19 cellular contexts compared by ENCODE assay signal in genomic region chr9:4105183-4105582, GRCh38.
"Had no signal": no experiment of that assay in that cellular context is flagged by ENCODE, and none has a peak within 500 bp of the region (broad histone marks: within the 10 kb centered on the region; RNA-seq: fewer than 3 reads in every experiment).

No MANE protein-coding gene starts in this region.

- FAIRE-seq: small intestine had no signal

- H3K79me2 ChIP-seq: parathyroid adenoma had no signal

- H3K27ac ChIP-seq: adrenal gland, parathyroid adenoma had no signal

- H3K4me1 ChIP-seq: parathyroid adenoma had no signal

- ATAC-seq: activated CD8-positive, alpha-beta T cell treated with anti-CD3 and anti-CD28 coated beads for 36 hours; activated T-cell treated with anti-CD3 and anti-CD28 coated beads, Interleukin-2, amount 50 U/mL, for 4 hours; naive thymus-derived CD4-positive, alpha-beta T cell; SK-N-SH treated with all-trans-retinoic acid at 6 μM for 48 hours; stimulated activated naive CD8-positive, alpha-beta T cell treated with anti-CD3 and anti-CD28 coated beads, Interleukin-15, Interleukin-2, amounts not matched to agents 100 U/mL and 50 U/mL, for 24 hours had no signal

- H3K9me3 Mint-ChIP-seq: activated CD8-positive, alpha-beta T cell treated with anti-CD3 and anti-CD28 coated beads for 36 hours; activated naive CD4-positive, alpha-beta T cell treated with anti-CD3 and anti-CD28 coated beads, Interleukin-2, amount 50 U/mL, for 24 hours; activated T-cell treated with anti-CD3 and anti-CD28 coated beads, Interleukin-2, amount 50 U/mL, for 4 hours; T-helper 1 cell treated with Interleukin-12 subunit alpha and Interleukin-12 subunit beta and Interleukin-4 antibody, amounts not matched to agents 30 μg/mL and 1 μg/mL, for 36 hours had no signal

- H3K4me3 ChIP-seq: adrenal gland, coronary artery, lower lobe of right lung, upper lobe of left lung had no signal

- DNase-seq: activated CD4-positive, alpha-beta T cell treated with anti-CD3 and anti-CD28 coated beads for 48 hours; activated CD8-positive, alpha-beta T cell treated with anti-CD3 and anti-CD28 coated beads for 36 hours; activated effector memory CD4-positive, alpha-beta T cell treated with anti-CD3 and anti-CD28 coated beads, Interleukin-2, amount 50 U/mL, for 16 hours; activated T-cell treated with anti-CD3 and anti-CD28 coated beads, Interleukin-2, amount 50 U/mL, for 4 hours; adrenal gland; central memory CD4-positive, alpha-beta T cell; effector CD4-positive, alpha-beta T cell; lower lobe of right lung; naive thymus-derived CD4-positive, alpha-beta T cell; stimulated activated CD4-positive, alpha-beta T cell treated with anti-CD3 and anti-CD28 coated beads, Interleukin-4, amount 100 ng/mL, for 24 hours; stimulated activated naive CD8-positive, alpha-beta T cell treated with anti-CD3 and anti-CD28 coated beads, Interleukin-15, Interleukin-2, amounts not matched to agents 100 U/mL and 50 U/mL, for 24 hours had no signal

- H3K36me3 Mint-ChIP-seq: activated naive CD4-positive, alpha-beta T cell treated with anti-CD3 and anti-CD28 coated beads, Interleukin-2, amount 50 U/mL, for 24 hours; mesothelial cell of epicardium had no signal

- H3K36me3 ChIP-seq: adrenal gland, lower lobe of right lung, upper lobe of left lung had no signal

- H3K27me3 Mint-ChIP-seq: activated naive CD4-positive, alpha-beta T cell treated with anti-CD3 and anti-CD28 coated beads, Interleukin-2, amount 50 U/mL, for 24 hours had no signal

- H3K4me1 Mint-ChIP-seq: activated naive CD4-positive, alpha-beta T cell treated with anti-CD3 and anti-CD28 coated beads, Interleukin-2, amount 50 U/mL, for 24 hours had no signal

- H3K27me3 ChIP-seq: adrenal gland, upper lobe of left lung had no signal

- H3K4me3 Mint-ChIP-seq: activated CD8-positive, alpha-beta T cell treated with anti-CD3 and anti-CD28 coated beads for 36 hours; activated naive CD4-positive, alpha-beta T cell treated with anti-CD3 and anti-CD28 coated beads, Interleukin-2, amount 50 U/mL, for 24 hours; activated T-cell treated with anti-CD3 and anti-CD28 coated beads, Interleukin-2, amount 50 U/mL, for 4 hours; mesothelial cell of epicardium; naive thymus-derived CD4-positive, alpha-beta T cell; T-helper 1 cell treated with Interleukin-12 subunit alpha and Interleukin-12 subunit beta and Interleukin-4 antibody, amounts not matched to agents 30 μg/mL and 1 μg/mL, for 36 hours had no signal

- H2AFZ ChIP-seq: parathyroid adenoma had no signal

- H3K9ac ChIP-seq: parathyroid adenoma had no signal

- H3K9me3 ChIP-seq: adrenal gland, lower lobe of right lung, upper lobe of left lung had no signal

- H3K27ac Mint-ChIP-seq: activated CD8-positive, alpha-beta T cell treated with anti-CD3 and anti-CD28 coated beads for 36 hours; activated naive CD4-positive, alpha-beta T cell treated with anti-CD3 and anti-CD28 coated beads, Interleukin-2, amount 50 U/mL, for 24 hours; mesothelial cell of epicardium; naive thymus-derived CD4-positive, alpha-beta T cell; T-helper 1 cell treated with Interleukin-12 subunit alpha and Interleukin-12 subunit beta and Interleukin-4 antibody, amounts not matched to agents 30 μg/mL and 1 μg/mL, for 36 hours had no signal
